In the genomic region with DNA sequence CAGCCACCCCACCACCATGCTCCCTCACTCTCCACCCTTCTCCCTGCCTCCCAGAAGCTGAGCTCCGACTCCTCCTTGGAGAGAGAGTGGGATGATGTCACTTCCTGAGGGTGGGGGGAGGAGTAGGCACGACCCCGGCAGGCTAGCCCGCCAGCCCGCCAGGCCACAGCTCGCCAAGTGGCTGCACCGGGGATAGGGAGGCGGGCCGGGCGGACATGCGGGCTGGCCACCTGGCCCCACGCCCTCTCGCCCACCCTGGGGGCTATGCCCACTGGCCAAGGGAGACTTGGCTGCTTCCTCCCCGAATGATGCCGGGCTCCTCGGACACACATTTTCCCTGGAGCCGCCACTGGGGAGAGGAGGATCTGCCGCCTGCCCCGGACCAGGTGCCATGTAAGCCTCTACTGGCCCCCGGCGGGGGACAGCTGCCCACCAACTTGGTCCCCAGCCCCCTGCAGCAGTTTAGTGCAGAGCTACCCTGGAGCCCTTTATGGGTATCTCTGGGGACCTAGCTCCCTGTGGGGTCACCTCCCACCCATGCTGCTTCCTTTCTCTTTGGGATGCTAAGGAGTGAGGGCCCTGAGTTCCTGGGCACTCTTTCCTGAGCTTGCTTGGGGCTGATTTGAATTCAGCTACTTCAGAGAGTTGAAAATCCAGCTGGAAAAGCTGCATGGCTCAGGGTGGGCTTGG, we compare ENCODE assay signal across 1 cellular context.
TF ChIP-seq lines count a peak whose summit lies in the region.

No MANE protein-coding gene starts in this region.

TF ChIP-seq in A549, 52 proteins besides CTCF, POLR2A, EP300 and RAD21 (continued from another document):
- TF ChIP-seq, protein P1, sequence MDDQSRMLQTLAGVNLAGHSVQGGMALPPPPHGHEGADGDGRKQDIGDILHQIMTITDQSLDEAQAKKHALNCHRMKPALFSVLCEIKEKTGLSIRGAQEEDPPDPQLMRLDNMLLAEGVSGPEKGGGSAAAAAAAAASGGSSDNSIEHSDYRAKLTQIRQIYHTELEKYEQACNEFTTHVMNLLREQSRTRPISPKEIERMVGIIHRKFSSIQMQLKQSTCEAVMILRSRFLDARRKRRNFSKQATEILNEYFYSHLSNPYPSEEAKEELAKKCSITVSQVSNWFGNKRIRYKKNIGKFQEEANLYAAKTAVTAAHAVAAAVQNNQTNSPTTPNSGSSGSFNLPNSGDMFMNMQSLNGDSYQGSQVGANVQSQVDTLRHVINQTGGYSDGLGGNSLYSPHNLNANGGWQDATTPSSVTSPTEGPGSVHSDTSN (IDR thresholded peaks at IDR 0.05), result no peak
